14 cellular contexts compared by ENCODE assay signal in the genomic region with DNA sequence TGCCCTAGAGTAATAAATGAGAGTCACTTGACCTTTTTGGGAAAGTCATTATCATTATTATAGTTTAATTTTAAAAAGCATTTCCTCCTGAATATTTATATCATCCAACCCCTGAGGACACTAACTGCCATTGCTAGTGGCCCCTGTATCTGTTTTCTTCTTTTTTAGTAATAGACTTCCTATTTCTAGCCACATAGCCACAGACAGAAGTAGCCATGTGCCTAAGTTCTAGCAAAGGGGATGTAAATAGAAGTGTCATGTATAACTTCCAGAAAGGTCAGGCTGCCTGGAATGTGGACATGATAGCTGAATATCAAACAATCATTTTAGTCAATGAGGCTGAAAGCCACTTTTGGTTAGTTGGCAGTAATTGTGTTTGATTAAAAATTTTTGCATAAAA.
"Had no signal": no experiment of that assay in that cellular context is flagged by ENCODE, and none has a peak within 500 bp of the region (broad histone marks: within the 10 kb centered on the region; RNA-seq: fewer than 3 reads in every experiment).

No MANE protein-coding gene starts in this region.

- DNase-seq: activated naive CD4-positive, alpha-beta T cell treated with Interleukin-2 at 50 U/mL for 16 hours; activated T-cell treated with anti-CD3 and anti-CD28 coated beads for 4 hours; aorta; cerebellar nuclear complex; effector memory CD4-positive, alpha-beta T cell; foreskin fibroblast; glutamatergic neuron; lower lobe of right lung; occipital lobe; stimulated activated CD4-positive, alpha-beta T cell treated with anti-CD3 and anti-CD28 coated beads, Interleukin-4, amount 100 ng/mL, for 1 hour; stimulated activated naive CD4-positive, alpha-beta T cell; tibial artery; uterus had no signal

- ATAC-seq: activated CD4-positive, CD25-positive, alpha-beta regulatory T cell treated with anti-CD3 and anti-CD28 coated beads, Interleukin-2, amount 50 U/mL, for 24 hours; lower lobe of right lung had no signal
